In genomic region chr6:146697921-146698320, GRCh38 we compare ENCODE assay signal across 18 cellular contexts.
"Had no signal": no experiment of that assay in that cellular context is flagged by ENCODE, and none has a peak within 500 bp of the region (broad histone marks: within the 10 kb centered on the region; RNA-seq: fewer than 3 reads in every experiment).

No MANE protein-coding gene starts in this region.

- H3K27ac Mint-ChIP-seq: naive thymus-derived CD4-positive, alpha-beta T cell; stimulated activated naive B cell treated with anti-CD40 and anti-IgM and Interleukin-4, amounts not matched to agents 10 μg/mL and 1 μg/mL and 100 μg/mL, for 72 hours; stimulated activated naive CD8-positive, alpha-beta T cell treated with anti-CD3 and anti-CD28 coated beads, Interleukin-15, amount 100 ng/mL, for 72 hours had no signal

- H3K4me3 Mint-ChIP-seq: naive thymus-derived CD4-positive, alpha-beta T cell; stimulated activated naive B cell treated with anti-CD40 and anti-IgM and Interleukin-4, amounts not matched to agents 10 μg/mL and 1 μg/mL and 100 μg/mL, for 72 hours; stimulated activated naive CD8-positive, alpha-beta T cell treated with anti-CD3 and anti-CD28 coated beads, Interleukin-15, amount 100 ng/mL, for 72 hours had no signal

- DNase-seq: effector CD8-positive, alpha-beta T cell; foreskin keratinocyte; mammary epithelial cell; naive thymus-derived CD4-positive, alpha-beta T cell; posterior cingulate gyrus; spleen; stimulated activated CD4-positive, alpha-beta T cell treated with anti-CD3 and anti-CD28 coated beads, Interleukin-2, amount 100 ng/mL, for 24 hours; stimulated activated CD4-positive, alpha-beta T cell treated with anti-CD3 and anti-CD28 coated beads, Interleukin-4, amount 100 ng/mL, for 4 hours; stimulated activated naive B cell treated with anti-CD40 and anti-IgM and Interleukin-4, amounts not matched to agents 10 μg/mL and 1 μg/mL and 100 μg/mL, for 72 hours; stimulated activated naive CD8-positive, alpha-beta T cell treated with anti-CD3 and anti-CD28 coated beads, Interleukin-15, amount 100 ng/mL, for 72 hours; testis; upper lobe of right lung had no signal

- H3K27me3 ChIP-seq: foreskin keratinocyte, hepatocyte, testis, tibial nerve, vagina had no signal

- H3K4me1 Mint-ChIP-seq: naive thymus-derived CD4-positive, alpha-beta T cell; stimulated activated naive B cell treated with anti-CD40 and anti-IgM and Interleukin-4, amounts not matched to agents 10 μg/mL and 1 μg/mL and 100 μg/mL, for 72 hours; stimulated activated naive CD8-positive, alpha-beta T cell treated with anti-CD3 and anti-CD28 coated beads, Interleukin-15, amount 100 ng/mL, for 72 hours had no signal

- ATAC-seq: esophagus mucosa; foreskin keratinocyte; naive thymus-derived CD4-positive, alpha-beta T cell; sciatic nerve; stimulated activated naive B cell treated with anti-CD40 and anti-IgM and Interleukin-4, amounts not matched to agents 10 μg/mL and 1 μg/mL and 100 μg/mL, for 72 hours; stimulated activated naive CD8-positive, alpha-beta T cell treated with anti-CD3 and anti-CD28 coated beads, Interleukin-15, amount 100 ng/mL, for 72 hours; upper lobe of right lung had no signal

- H3K4me3 ChIP-seq: coronary artery, hepatocyte, spleen, testis, tibial nerve, upper lobe of right lung, vagina had no signal

- H3K36me3 Mint-ChIP-seq: naive thymus-derived CD4-positive, alpha-beta T cell; stimulated activated naive B cell treated with anti-CD40 and anti-IgM and Interleukin-4, amounts not matched to agents 10 μg/mL and 1 μg/mL and 100 μg/mL, for 72 hours had no signal

- H3K9me3 Mint-ChIP-seq: stimulated activated naive B cell treated with anti-CD40 and anti-IgM and Interleukin-4, amounts not matched to agents 10 μg/mL and 1 μg/mL and 100 μg/mL, for 72 hours; stimulated activated naive CD8-positive, alpha-beta T cell treated with anti-CD3 and anti-CD28 coated beads, Interleukin-15, amount 100 ng/mL, for 72 hours had no signal

- H3K27ac ChIP-seq: coronary artery, foreskin keratinocyte, hepatocyte, spleen, testis, tibial nerve, upper lobe of right lung, vagina had no signal
